8 cellular contexts compared by ENCODE assay signal in genomic region chr9:131668439-131669233, GRCh38.
A peak's percentile ranks its signal among the peaks of the same experiment; 100 is the strongest.
DNase-seq lines count a peak whose midpoint lies in the region; ATAC-seq and TF ChIP-seq lines count a peak whose summit lies in the region.

No MANE protein-coding gene starts in this region.

- H3K9me3 Mint-ChIP-seq in CD14-positive monocyte = no peaks in the 10 kb centered on the region

- ATAC-seq in GM21619 (IDR thresholded peaks at IDR 0.05; ENCODE audit: unreplicated experiment) (peak; percentile 45), GM18519 (IDR thresholded peaks at IDR 0.05; ENCODE audit: low FRiP score, unreplicated experiment) (no peak)

- H3K9me3 ChIP-seq in fibroblast of lung (ENCODE audit: control insufficient read depth, insufficient read depth, low read depth, low read length) = no peaks in the 10 kb centered on the region

- H3K36me3 ChIP-seq in fibroblast of lung (ENCODE audit: control insufficient read depth, insufficient read depth, low read length) = no peaks in the 10 kb centered on the region

- H3K4me1 Mint-ChIP-seq in CD14-positive monocyte = peaks cover 55% of the 10 kb centered on the region

- no peak overlapping the region for H3K4me3 Mint-ChIP-seq in CD14-positive monocyte

- H4K20me1 ChIP-seq in fibroblast of lung (ENCODE audit: control insufficient read depth, extremely low read depth, insufficient read depth, low read length) = no peaks in the 10 kb centered on the region

- H3K27me3 ChIP-seq in fibroblast of lung (ENCODE audit: control insufficient read depth, insufficient read depth, low read length) = no peaks in the 10 kb centered on the region

- H3K4me1 ChIP-seq in fibroblast of lung (ENCODE audit: control insufficient read depth, extremely low read depth, insufficient read depth, low read length) = peaks cover 21% of the 10 kb centered on the region

- H3K4me2 ChIP-seq in fibroblast of lung (ENCODE audit: extremely low read depth, insufficient read depth, low read length) = peak overlapping the region; percentile 42

- no peak overlapping the region for H2AFZ ChIP-seq in fibroblast of lung (ENCODE audit: low read length)

- intact Hi-C loops in CD14-positive monocyte (cut with micrococcal nuclease) = no loop called here

- peak; percentile 76 for DNase-seq in CD14-positive monocyte (ENCODE audit: low spot score)
- peak; percentile 34 for DNase-seq in NCI-H2029 treated with DMSO at 0.1 percent for 48 hours (lab: John Stamatoyannopoulos, UW)
- peak; percentile 47 for DNase-seq in activated T-cell treated with anti-CD3 and anti-CD28 coated beads for 4 hours
- DNase-seq in fibroblast of lung (ENCODE audit: low read depth in 2 of 2) = peak; percentile 79 to 88
- DNase-seq in retinal pigment epithelial cell (ENCODE audit: low read depth) = peak; percentile 58
- no peak for DNase-seq in AML-193 (lab: John Stamatoyannopoulos, UW)

- H3K27me3 Mint-ChIP-seq in CD14-positive monocyte (ENCODE audit: low read depth in 3 of 3) = no peaks in the 10 kb centered on the region

- H3K79me2 ChIP-seq in fibroblast of lung (ENCODE audit: control insufficient read depth, insufficient read depth, low read length) = peaks cover 16% of the 10 kb centered on the region

- peaks cover 30 to 45% of the 10 kb centered on the region in 2 donors for H3K36me3 Mint-ChIP-seq in CD14-positive monocyte

- H3K9ac ChIP-seq in fibroblast of lung (ENCODE audit: insufficient read depth, low read length) = peak overlapping the region; percentile 53

- TF ChIP-seq CTCF in CD14-positive monocyte (IDR thresholded peaks at IDR 0.05) = no peak
- no peak for TF ChIP-seq CTCF in fibroblast of lung (conservative IDR thresholded peaks at IDR 0.05 in 1 of 2, IDR thresholded peaks at IDR 0.05 in 1 of 2; ENCODE audit: low read depth in 1 of 2, low read length in 2 of 2)
- peak; percentile 13 for TF ChIP-seq CTCF in retinal pigment epithelial cell (conservative IDR thresholded peaks at IDR 0.05; ENCODE audit: low read depth, low read length)

- peak overlapping the region; percentile 64 to 94 (median 84) for H3K27ac Mint-ChIP-seq in CD14-positive monocyte

- peak overlapping the region; percentile 58 for H3K27ac ChIP-seq in fibroblast of lung (ENCODE audit: insufficient read depth, low read length)

- H3K4me3 ChIP-seq in fibroblast of lung (replicated peaks in 1 of 4; ENCODE audit: control extremely low read depth in 1 of 4, insufficient read depth in 1 of 4, low read depth in 3 of 4, low read length in 4 of 4) (no peak overlapping the region), retinal pigment epithelial cell (ENCODE audit: low read length) (no peak overlapping the region)

Comparison
In these comparisons a context has a peak if more than half of its experiments do, and no peak if none do; other contexts are left out.
1. DNase-seq: peak in CD14-positive monocyte (single experiment), NCI-H2029 treated with DMSO at 0.1 percent for 48 hours (single experiment), activated T-cell treated with anti-CD3 and anti-CD28 coated beads for 4 hours (single experiment), fibroblast of lung (2 of 2) and retinal pigment epithelial cell (single experiment); none in AML-193 (0 of 2).